In the genomic region with DNA sequence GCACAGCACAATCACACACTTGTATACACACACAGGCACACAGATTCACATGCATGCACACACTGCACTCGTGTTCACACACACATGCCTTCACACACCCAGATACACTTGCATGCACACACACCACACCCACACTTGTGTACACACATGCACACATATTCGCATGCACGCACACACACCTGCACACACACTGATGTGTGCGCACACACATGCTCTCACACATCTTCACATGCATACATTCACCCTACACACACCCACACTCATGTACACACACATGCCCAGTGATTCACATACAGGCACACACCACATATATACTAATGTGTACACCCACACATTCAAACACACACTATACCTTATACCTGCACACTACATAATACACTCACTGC, we compare ENCODE assay signal across 19 cellular contexts.
A peak's percentile ranks its signal among the peaks of the same experiment; 100 is the strongest.
DNase-seq lines count a peak whose midpoint lies in the region; ATAC-seq, FAIRE-seq and TF ChIP-seq lines count a peak whose summit lies in the region.
"Had no signal": no experiment of that assay in that cellular context is flagged by ENCODE, and none has a peak within 500 bp of the region (broad histone marks: within the 10 kb centered on the region; RNA-seq: fewer than 3 reads in every experiment).

No MANE protein-coding gene starts in this region.

- peak; percentile 21 for FAIRE-seq in D721Med (lab: Jason Lieb, UNC)
- FAIRE-seq: GM12878, K562 had no signal

- no peaks in the 10 kb centered on the region for H3K79me2 ChIP-seq in H9 (ENCODE audit: insufficient read depth, low read length)

- H3K23ac ChIP-seq in H9 (ENCODE audit: insufficient read length, low read depth, low read length), result no peak overlapping the region
- peak overlapping the region; percentile 1 for H3K23ac ChIP-seq in neuronal stem cell (ENCODE audit: low read depth, low read length, poor library complexity)

- H3K27me3 ChIP-seq in H9 (ENCODE audit: insufficient read depth, low read length) (no peaks in the 10 kb centered on the region), neuronal stem cell (ENCODE audit: control insufficient read depth in 3 of 3, insufficient read depth in 3 of 3, low read depth in 1 of 3, low read length in 3 of 3) (peaks cover 0 to 16% (median 2%) of the 10 kb centered on the region in 3 experiments)

- H3K27ac ChIP-seq in H9 (ENCODE audit: insufficient read length, low read depth, low read length) (no peak overlapping the region), VCaP (peak overlapping the region; percentile 27), neuronal stem cell (replicated peaks; ENCODE audit: low read length) (no peak overlapping the region)
- H3K27ac ChIP-seq: PC-9 had no signal

- no peaks in the 10 kb centered on the region for H3K23me2 ChIP-seq in H9 (ENCODE audit: insufficient read length, low read depth, low read length, poor library complexity, severe bottlenecking)

- no peak overlapping the region for H2BK20ac ChIP-seq in H9 (ENCODE audit: low read depth, low read length, poor library complexity, severe bottlenecking)

- no peak overlapping the region for H3K4me2 ChIP-seq in H9 (ENCODE audit: insufficient read depth, insufficient read length, low read length)
- no peak overlapping the region for H3K4me2 ChIP-seq in neuronal stem cell (ENCODE audit: insufficient read depth, low read length, poor library complexity, severe bottlenecking)
- H3K4me2 ChIP-seq: GM23338, PC-9 had no signal

- H2BK12ac ChIP-seq in H9 (ENCODE audit: insufficient read length, low read depth, low read length) (no peak overlapping the region), neuronal stem cell (ENCODE audit: low read length) (peak overlapping the region; percentile 27)

- DNase-seq in D721Med (ENCODE audit: insufficient read length, low spot score) (no peak), H9 (peak; percentile 17), neuronal stem cell (ENCODE audit: low spot score) (no peak), 8988T (no peak)
- no peak for DNase-seq in activated T-helper 2 cell treated with anti-CD3 and anti-CD28 coated beads, Interferon-gamma antibody, Interleukin-2, Interleukin-4, amounts not matched to agents 10 μg/mL and 5 μg/mL and 100 μg/mL, durations not matched to agents 14 hours and 24 hours and 36 hours (ENCODE audit: low spot score)
- DNase-seq: Caco-2; CD4-positive, alpha-beta memory T cell; NCI-H1092; NCI-H1436; NCI-H1930; NCI-H510A; PC-9; SHP77 had no signal

- peak overlapping the region in 1 of 2 donors; percentile 20 for H3K4me3 ChIP-seq in neuronal stem cell (ENCODE audit: low read length in 2 of 2)
- H3K4me3 ChIP-seq: GM12878, GM23338, K562, PC-9 had no signal

- H3K79me1 ChIP-seq in H9 (ENCODE audit: insufficient read depth, low read depth, low read length, poor library complexity, severe bottlenecking) (no peaks in the 10 kb centered on the region), neuronal stem cell (ENCODE audit: low read depth, low read length) (no peaks in the 10 kb centered on the region)

- no peak overlapping the region for H3K9ac ChIP-seq in H9 (ENCODE audit: extremely low read depth, insufficient read length, low read length)
- peak overlapping the region; percentile 22 for H3K9ac ChIP-seq in neuronal stem cell (ENCODE audit: low read depth, low read length, poor library complexity)

- H2AK5ac ChIP-seq in H9 (ENCODE audit: insufficient read length, low read length) (no peak overlapping the region), neuronal stem cell (ENCODE audit: low read depth, low read length) (no peak overlapping the region)

- no peak overlapping the region for H4K5ac ChIP-seq in H9 (ENCODE audit: insufficient read length, low read depth, low read length)

- no peak overlapping the region for H3K14ac ChIP-seq in H9 (ENCODE audit: insufficient read depth, low read length)
- H3K14ac ChIP-seq in neuronal stem cell (ENCODE audit: low read length), result no peak overlapping the region

- H3K9me3 ChIP-seq in H9 (ENCODE audit: control insufficient read depth, low read depth, low read length) (no peaks in the 10 kb centered on the region), neuronal stem cell (replicated peaks in 1 of 2; ENCODE audit: control insufficient read depth in 2 of 2, insufficient read depth in 1 of 2, low read depth in 1 of 2, low read length in 2 of 2) (peaks cover 0 to 4% of the 10 kb centered on the region in 2 donors)
- H3K9me3 ChIP-seq: Caco-2 had no signal

- intact Hi-C loops in activated T-helper 2 cell treated with anti-CD3 and anti-CD28 coated beads, Interferon-gamma antibody, Interleukin-2, Interleukin-4, amounts not matched to agents 10 μg/mL and 5 μg/mL and 100 μg/mL, durations not matched to agents 14 hours and 24 hours and 36 hours (cut with micrococcal nuclease), result no loop called here

- H3K27me3 Mint-ChIP-seq in H9 (ENCODE audit: low read depth), result peaks cover 2% of the 10 kb centered on the region; the same call in 1 of the 2 replicates
- peaks cover 3% of the 10 kb centered on the region for H3K27me3 Mint-ChIP-seq in activated T-helper 2 cell treated with anti-CD3 and anti-CD28 coated beads, Interferon-gamma antibody, Interleukin-2, Interleukin-4, amounts not matched to agents 10 μg/mL and 5 μg/mL and 100 μg/mL, durations not matched to agents 14 hours and 24 hours and 36 hours (ENCODE audit: low read depth)

- H3K4ac ChIP-seq in H9 (ENCODE audit: low read depth, low read length) (no peak overlapping the region), neuronal stem cell (ENCODE audit: low read length) (no peak overlapping the region)

- H4K8ac ChIP-seq in H9 (replicated peaks; ENCODE audit: insufficient read length, low read depth, low read length) (no peak overlapping the region), neuronal stem cell (ENCODE audit: low read depth, low read length) (peak overlapping the region; percentile 1)

- WGBS in H9 (ENCODE audit: extremely low coverage, insufficient read length, low lambda C conversion rate), result no CpG with 5 or more reads among the region's 4 CpGs
- WGBS in neuronal stem cell (ENCODE audit: extremely low coverage in 2 of 2, insufficient read length in 2 of 2, insufficient replicate concordance in 1 of 2), 2 donors, result no CpG with 5 or more reads among the region's 4 CpGs

- H4K91ac ChIP-seq in H9 (ENCODE audit: insufficient read length, low read depth, low read length) (no peak overlapping the region), neuronal stem cell (ENCODE audit: low read depth, low read length, poor library complexity) (peak overlapping the region; percentile 7)

- H3K4me1 ChIP-seq in H9 (ENCODE audit: insufficient read depth, low read length) (peaks cover 2% of the 10 kb centered on the region; the same call in 1 of the 2 replicates), neuronal stem cell (ENCODE audit: control insufficient read depth in 2 of 2, insufficient read depth in 1 of 2, low read depth in 1 of 2, low read length in 2 of 2) (peaks cover 11 to 13% of the 10 kb centered on the region in 2 donors)
- H3K4me1 ChIP-seq: Caco-2 had no signal

- H2BK15ac ChIP-seq in H9 (ENCODE audit: low read depth, low read length), result no peak overlapping the region
- H2BK15ac ChIP-seq in neuronal stem cell (ENCODE audit: low read length), result no peak overlapping the region

- H3K4me3 Mint-ChIP-seq in H9, result no peak overlapping the region
- H3K4me3 Mint-ChIP-seq in activated T-helper 2 cell treated with anti-CD3 and anti-CD28 coated beads, Interferon-gamma antibody, Interleukin-2, Interleukin-4, amounts not matched to agents 10 μg/mL and 5 μg/mL and 100 μg/mL, durations not matched to agents 14 hours and 24 hours and 36 hours (ENCODE audit: low read depth), result no peak overlapping the region
- H3K4me3 Mint-ChIP-seq: CD4-positive, alpha-beta memory T cell; GM23338 had no signal

- no peak overlapping the region for H3K56ac ChIP-seq in H9 (ENCODE audit: insufficient read length, low read depth, low read length)

- TF ChIP-seq CTCF in D721Med (IDR thresholded peaks at IDR 0.05; ENCODE audit: insufficient read depth, missing control alignments), result no peak
- no peak for TF ChIP-seq CTCF in H9 (conservative IDR thresholded peaks at IDR 0.05)
- no peak for TF ChIP-seq CTCF in VCaP (conservative IDR thresholded peaks at IDR 0.05)

- H2BK5ac ChIP-seq in H9 (ENCODE audit: insufficient read length, low read length), result no peak overlapping the region
- no peak overlapping the region for H2BK5ac ChIP-seq in neuronal stem cell (ENCODE audit: low read length)

- no peaks in the 10 kb centered on the region for H3K36me3 ChIP-seq in neuronal stem cell (replicated peaks in 1 of 2; ENCODE audit: control insufficient read depth in 2 of 2, insufficient read depth in 2 of 2, low read length in 2 of 2)

- no peak overlapping the region for H3T11ph ChIP-seq in H9 (ENCODE audit: low read length)

- no peaks in the 10 kb centered on the region for H4K20me1 ChIP-seq in H9 (ENCODE audit: control insufficient read depth, insufficient read depth, insufficient read length)

- no peaks in the 10 kb centered on the region; a peak in 1 of 5 replicates for H3K9me3 Mint-ChIP-seq in H9
- H3K9me3 Mint-ChIP-seq in activated T-helper 2 cell treated with anti-CD3 and anti-CD28 coated beads, Interferon-gamma antibody, Interleukin-2, Interleukin-4, amounts not matched to agents 10 μg/mL and 5 μg/mL and 100 μg/mL, durations not matched to agents 14 hours and 24 hours and 36 hours, result no peaks in the 10 kb centered on the region
- H3K9me3 Mint-ChIP-seq: CD4-positive, alpha-beta memory T cell; GM23338 had no signal

- H2BK120ac ChIP-seq in H9 (ENCODE audit: low read depth, low read length, poor library complexity, severe bottlenecking), result no peak overlapping the region
- no peak overlapping the region for H2BK120ac ChIP-seq in neuronal stem cell (ENCODE audit: low read depth, low read length)

- H2AFZ ChIP-seq in H9 (ENCODE audit: low read length), result no peak overlapping the region
- no peak overlapping the region for H2AFZ ChIP-seq in neuronal stem cell (ENCODE audit: low read length)
- H2AFZ ChIP-seq: GM23338, PC-9 had no signal

- no peaks in the 10 kb centered on the region for H3K36me3 Mint-ChIP-seq in H9 (ENCODE audit: insufficient read depth in 1 of 3, low read depth in 3 of 3)
- H3K36me3 Mint-ChIP-seq in activated T-helper 2 cell treated with anti-CD3 and anti-CD28 coated beads, Interferon-gamma antibody, Interleukin-2, Interleukin-4, amounts not matched to agents 10 μg/mL and 5 μg/mL and 100 μg/mL, durations not matched to agents 14 hours and 24 hours and 36 hours (ENCODE audit: low read depth), result no peaks in the 10 kb centered on the region
- H3K36me3 Mint-ChIP-seq: CD4-positive, alpha-beta memory T cell had no signal

- peaks cover 5 to 6% of the 10 kb centered on the region in 2 experiments; a peak in 3 of 4 replicates for H3K4me1 Mint-ChIP-seq in H9
- H3K4me1 Mint-ChIP-seq in activated T-helper 2 cell treated with anti-CD3 and anti-CD28 coated beads, Interferon-gamma antibody, Interleukin-2, Interleukin-4, amounts not matched to agents 10 μg/mL and 5 μg/mL and 100 μg/mL, durations not matched to agents 14 hours and 24 hours and 36 hours (ENCODE audit: low read depth), result no peaks in the 10 kb centered on the region

- ATAC-seq in HG03139 (IDR thresholded peaks at IDR 0.05; ENCODE audit: unreplicated experiment), result no peak
- ATAC-seq: GM12878, HCT116, K562 had no signal

- no peak overlapping the region; a peak in 1 of 7 replicates for H3K27ac Mint-ChIP-seq in H9
- H3K27ac Mint-ChIP-seq in activated T-helper 2 cell treated with anti-CD3 and anti-CD28 coated beads, Interferon-gamma antibody, Interleukin-2, Interleukin-4, amounts not matched to agents 10 μg/mL and 5 μg/mL and 100 μg/mL, durations not matched to agents 14 hours and 24 hours and 36 hours, result no peak overlapping the region
- H3K27ac Mint-ChIP-seq: GM23338 had no signal

- H3K18ac ChIP-seq in H9 (ENCODE audit: insufficient read length, low read depth, low read length) (no peak overlapping the region), neuronal stem cell (ENCODE audit: low read length) (peak overlapping the region; percentile 61)
